Comparison of ENCODE assay signal across 15 cellular contexts in genomic region chr3:175493296-175493695, GRCh38.
"Had no signal": no experiment of that assay in that cellular context is flagged by ENCODE, and none has a peak within 500 bp of the region (broad histone marks: within the 10 kb centered on the region; RNA-seq: fewer than 3 reads in every experiment).

No MANE protein-coding gene starts in this region.

- FAIRE-seq: endothelial cell of umbilical vein, keratinocyte had no signal

- H3K4me3 ChIP-seq: cardiac muscle cell, esophagus squamous epithelium, ovary had no signal

- H3K4me1 ChIP-seq: esophagus squamous epithelium had no signal

- H3K27me3 ChIP-seq: cardiac muscle cell, esophagus squamous epithelium, ovary had no signal

- H3K9me3 ChIP-seq: esophagus squamous epithelium, ovary had no signal

- DNase-seq: activated CD4-positive, alpha-beta memory T cell treated with anti-CD3 and anti-CD28 coated beads for 36 hours; activated CD4-positive, alpha-beta T cell treated with anti-CD3 and anti-CD28 coated beads for 4 hours; activated CD8-positive, alpha-beta memory T cell treated with anti-CD3 and anti-CD28 coated beads, Interleukin-2, amount 10 ng/mL, durations not matched to agents 7 days and 5 days; activated naive CD4-positive, alpha-beta T cell; activated naive CD8-positive, alpha-beta T cell treated with anti-CD3 and anti-CD28 coated beads for 36 hours; amygdala; effector memory CD4-positive, alpha-beta T cell; esophagus squamous epithelium; hippocampal formation; naive thymus-derived CD8-positive, alpha-beta T cell; ovary; stimulated activated naive CD4-positive, alpha-beta T cell had no signal

- H3K36me3 ChIP-seq: cardiac muscle cell, esophagus squamous epithelium, ovary had no signal

- H3K27ac ChIP-seq: cardiac muscle cell, esophagus squamous epithelium, ovary had no signal
